Comparison of ENCODE assay signal across 8 cellular contexts in the genomic region with DNA sequence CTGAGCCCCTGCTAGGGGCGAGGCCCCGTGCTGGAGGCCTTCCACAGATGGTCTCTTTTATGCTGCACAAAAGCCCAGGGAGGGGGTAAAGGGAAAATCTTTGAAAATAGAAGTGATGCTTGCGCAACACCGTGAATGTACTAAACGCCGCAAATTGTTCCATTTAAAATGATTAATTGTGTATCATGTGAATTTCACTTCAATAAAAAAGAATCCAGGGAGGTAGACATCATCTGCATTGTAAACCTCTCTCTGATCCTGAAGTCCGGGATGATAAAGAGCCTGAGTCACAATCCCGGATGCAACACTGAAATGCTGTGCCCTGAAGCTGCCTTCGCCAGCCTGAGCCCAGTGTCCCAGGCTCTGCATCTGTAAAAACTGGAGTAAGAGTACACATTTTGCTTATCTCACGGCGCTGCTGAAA.
DNase-seq lines count a peak whose midpoint lies in the region; ATAC-seq, FAIRE-seq and TF ChIP-seq lines count a peak whose summit lies in the region.

No MANE protein-coding gene starts in this region.

- no peak overlapping the region for H3K27ac ChIP-seq in HepG2 (ENCODE audit: extremely low read length, insufficient read depth, low read length)
- no peak overlapping the region for H3K27ac ChIP-seq in right lobe of liver
- H3K27ac ChIP-seq in keratinocyte (ENCODE audit: control insufficient read depth, insufficient read depth, low read length), result peak overlapping the region; percentile 83
- H3K27ac ChIP-seq in aorta (ENCODE audit: low read depth in 1 of 2, low read length in 2 of 2), result peak overlapping the region; percentile 90 to 96

- no peak for FAIRE-seq in HepG2 (lab: Jason Lieb, UNC)
- peak; percentile 98 for FAIRE-seq in keratinocyte (lab: Jason Lieb, UNC)

- H3K79me2 ChIP-seq in HepG2 (ENCODE audit: insufficient read depth, low read length), result no peaks in the 10 kb centered on the region
- H3K79me2 ChIP-seq in keratinocyte (ENCODE audit: control insufficient read depth, insufficient read depth, low read length), result no peaks in the 10 kb centered on the region

- POLR2A ChIA-PET in HepG2 (lab: Yijun Ruan, JAX), result no interaction called here

- intact Hi-C loops in HepG2 (cut with micrococcal nuclease; ENCODE audit: unreplicated experiment) (no loop called here), right lobe of liver (cut with DNase I) (no loop called here), aorta (cut with DNase I) (loop anchor here in 1 of 2 donors (5.0 kb wide), 1 partner anchor 47 kb away; no protein-coding TSS in a partner anchor)

- ATAC-seq in HepG2 (no peak), right lobe of liver (no peak), aorta (ENCODE audit: low FRiP score) (peak; percentile 25)

- H3K9me3 ChIP-seq in HepG2 (ENCODE audit: low read length) (no peaks in the 10 kb centered on the region), right lobe of liver (no peaks in the 10 kb centered on the region), keratinocyte (ENCODE audit: control insufficient read depth, low read depth, low read length) (no peaks in the 10 kb centered on the region), aorta (ENCODE audit: control insufficient read depth, low read length) (no peaks in the 10 kb centered on the region)

- TF ChIP-seq RAD21 in HepG2 (CRISPR knock-in tag; IDR thresholded peaks at IDR 0.05), result no peak

- H3K27me3 ChIP-seq in HepG2 (ENCODE audit: control insufficient read depth in 1 of 2, insufficient read depth in 2 of 2, low read length in 2 of 2) (peaks cover 0 to 18% of the 10 kb centered on the region in 2 experiments; a peak in 1 of 5 replicates), right lobe of liver (no peaks in the 10 kb centered on the region), keratinocyte (ENCODE audit: control insufficient read depth, extremely low read depth, insufficient read depth, low read length) (no peaks in the 10 kb centered on the region), aorta (ENCODE audit: control insufficient read depth in 1 of 2, insufficient read depth in 2 of 2, low read length in 1 of 2) (no peaks in the 10 kb centered on the region)

- no peak for TF ChIP-seq POLR2A in HepG2 (IDR thresholded peaks at IDR 0.05; ENCODE audit: insufficient read depth in 1 of 2, low read depth in 2 of 2, low read length in 2 of 2)
- TF ChIP-seq POLR2A in right lobe of liver (IDR thresholded peaks at IDR 0.05), result no peak

- H2AFZ ChIP-seq in HepG2 (ENCODE audit: low read length), result no peak overlapping the region
- peak overlapping the region; percentile 29 for H2AFZ ChIP-seq in keratinocyte (ENCODE audit: control insufficient read depth, low read length)

- CTCF ChIA-PET in HepG2 (lab: Yijun Ruan, JAX; ENCODE audit: low intra/inter-chr PET ratio, low total read pairs), result no interaction called here

- no peak overlapping the region for H3K4me3 ChIP-seq in HepG2 (replicated peaks in 1 of 3; ENCODE audit: insufficient read depth in 1 of 3, low read depth in 2 of 3, low read length in 3 of 3)
- H3K4me3 ChIP-seq in right lobe of liver, result no peak overlapping the region
- H3K4me3 ChIP-seq in astrocyte of the cerebellum (ENCODE audit: low read depth, low read length), result no peak overlapping the region
- peak overlapping the region in 1 of 3 experiments; percentile 39 for H3K4me3 ChIP-seq in keratinocyte (ENCODE audit: control insufficient read depth in 2 of 3, extremely low read depth in 1 of 3, insufficient read depth in 2 of 3, low read depth in 1 of 3, low read length in 3 of 3)
- no peak overlapping the region for H3K4me3 ChIP-seq in aorta (ENCODE audit: low read length in 2 of 2)

- TF ChIP-seq CTCF in HepG2 (CRISPR knock-in tag; IDR thresholded peaks at IDR 0.05) (no peak), right lobe of liver (IDR thresholded peaks at IDR 0.05) (no peak), astrocyte of the cerebellum (IDR thresholded peaks at IDR 0.05; ENCODE audit: low read depth, low read length, missing control alignments) (no peak), keratinocyte (optimal IDR thresholded peaks at IDR 0.05 in 1 of 3, IDR thresholded peaks at IDR 0.05 in 1 of 3, conservative IDR thresholded peaks at IDR 0.05 in 1 of 3; ENCODE audit: extremely low read depth in 1 of 3, insufficient read depth in 2 of 3, low read length in 3 of 3) (no peak)

- in situ Hi-C loops in HepG2 (cut with HindIII; ENCODE audit: extremely low pct_ligation_motif_present, low pct_unique_long_range_greater_than_20kb), result no loop called here
- in situ Hi-C loops in astrocyte of the cerebellum (cut with HindIII; ENCODE audit: low sequenced_read_pairs), result no loop called here

- 45% methylated on average over 11 of the region's 11 CpGs for WGBS in HepG2 (ENCODE audit: low lambda C conversion rate)
- WGBS in right lobe of liver (ENCODE audit: insufficient coverage, low coverage, low lambda C conversion rate, missing lambda C conversion rate), result 68% methylated on average over 10 of the region's 11 CpGs
- 14 to 15% methylated on average over 11 of the region's 11 CpGs for WGBS in aorta, 2 donors

- DNase-seq in HepG2 (ENCODE audit: low spot score) (no peak), right lobe of liver (no peak), astrocyte of the cerebellum (ENCODE audit: low read depth) (peak; percentile 89), keratinocyte (ENCODE audit: low read depth, low spot score) (peak; percentile 69), aorta (peak; percentile 46 to 64), NCI-H510A (lab: John Stamatoyannopoulos, UW) (no peak), AG08396 (ENCODE audit: low spot score) (no peak)
- DNase-seq in stimulated activated CD4-positive, alpha-beta T cell treated with anti-CD3 and anti-CD28 coated beads, Interleukin-4, amount 100 ng/mL, for 1 hour, result no peak

- no peak for TF ChIP-seq EP300 in HepG2 (IDR thresholded peaks at IDR 0.05; ENCODE audit: low read depth in 2 of 2, low read length in 2 of 2)
- TF ChIP-seq EP300 in HepG2 (CRISPR knock-in tag; IDR thresholded peaks at IDR 0.05; ENCODE audit: borderline replicate concordance), result no peak

- H3K4me2 ChIP-seq in HepG2 (ENCODE audit: low read depth, low read length) (no peak overlapping the region), keratinocyte (ENCODE audit: control insufficient read depth, extremely low read depth, insufficient read depth, low read depth, low read length) (peak overlapping the region; percentile 62)

- H3K36me3 ChIP-seq in HepG2 (replicated peaks in 1 of 2; ENCODE audit: control insufficient read depth in 1 of 2, insufficient read depth in 2 of 2, low read length in 2 of 2), result no peaks in the 10 kb centered on the region
- H3K36me3 ChIP-seq in right lobe of liver, result no peaks in the 10 kb centered on the region
- no peaks in the 10 kb centered on the region for H3K36me3 ChIP-seq in keratinocyte (ENCODE audit: control insufficient read depth in 2 of 2, extremely low read depth in 1 of 2, insufficient read depth in 2 of 2, low read length in 2 of 2)
- H3K36me3 ChIP-seq in aorta (ENCODE audit: control insufficient read depth in 1 of 2, insufficient read depth in 2 of 2, low read length in 1 of 2), result no peaks in the 10 kb centered on the region

- H3K9ac ChIP-seq in HepG2 (ENCODE audit: insufficient read depth, low read depth, low read length) (no peak overlapping the region), keratinocyte (ENCODE audit: control insufficient read depth, extremely low read depth, insufficient read depth, low read length) (peak overlapping the region; percentile 63)

- H3K9me1 ChIP-seq in keratinocyte (ENCODE audit: control insufficient read depth, extremely low read depth, insufficient read depth, low read length), result no peaks in the 10 kb centered on the region

- H3K4me1 ChIP-seq in HepG2 (ENCODE audit: insufficient read depth, low read length), result peaks cover 19% of the 10 kb centered on the region
- H3K4me1 ChIP-seq in right lobe of liver, result peaks cover 0 to 23% (median 11%) of the 10 kb centered on the region in 4 donors
- peaks cover 31% of the 10 kb centered on the region for H3K4me1 ChIP-seq in keratinocyte (ENCODE audit: control insufficient read depth, extremely low read depth, insufficient read depth, low read length)
- peaks cover 5 to 11% of the 10 kb centered on the region in 2 donors for H3K4me1 ChIP-seq in aorta (ENCODE audit: control insufficient read depth in 1 of 2, insufficient read depth in 2 of 2, low read length in 2 of 2)

- H4K20me1 ChIP-seq in HepG2 (ENCODE audit: insufficient read depth, low read length) (no peaks in the 10 kb centered on the region), keratinocyte (ENCODE audit: control insufficient read depth, extremely low read depth, insufficient read depth, low read length) (no peaks in the 10 kb centered on the region)

- dilution Hi-C loops in keratinocyte (cut with MboI; ENCODE audit: extremely low pct_ligation_motif_present, low sequenced_read_pairs), result no loop called here

- no TSS peak for BruUV-seq in HepG2 (replicated peaks; lab: Mats Ljungman, UMichigan)

TF ChIP-seq in HepG2, 621 proteins besides CTCF, POLR2A, EP300 and RAD21 (continues in another document):
- peak; percentile 82 for TF ChIP-seq CEBPB (IDR thresholded peaks at IDR 0.05; ENCODE audit: borderline replicate concordance, low read depth, low read length)
- TF ChIP-seq NCOR1 (IDR thresholded peaks at IDR 0.05; ENCODE audit: borderline replicate concordance, low read length), result no peak
- TF ChIP-seq ZNF496 (CRISPR knock-in tag; IDR thresholded peaks at IDR 0.05; ENCODE audit: insufficient replicate concordance), result no peak
- no peak for TF ChIP-seq ZNF441 (CRISPR knock-in tag; IDR thresholded peaks at IDR 0.05; ENCODE audit: borderline replicate concordance)

Comparison
In these comparisons a context has a peak if more than half of its experiments do, and no peak if none do; other contexts are left out.
1. DNase-seq: peak in astrocyte of the cerebellum (single experiment), keratinocyte (single experiment) and aorta (2 of 2); none in HepG2 (single experiment), right lobe of liver (0 of 3), stimulated activated CD4-positive, alpha-beta T cell treated with anti-CD3 and anti-CD28 coated beads, Interleukin-4, amount 100 ng/mL, for 1 hour (single experiment), NCI-H510A (single experiment) and AG08396 (single experiment).
2. H3K27ac ChIP-seq: peak in keratinocyte (single experiment) and aorta (2 of 2); none in HepG2 (single experiment) and right lobe of liver (0 of 3).